9 cellular contexts compared by ENCODE assay signal in genomic region chr5:148401604-148402003, GRCh38. TPM values are rescaled to one million over a fixed set of nuclear protein-coding genes. Genes with fewer than 3 reads are reported as not detected.
DNase-seq lines count a peak whose midpoint lies in the region; ATAC-seq and TF ChIP-seq lines count a peak whose summit lies in the region.
"Had no signal": no experiment of that assay in that cellular context is flagged by ENCODE, and none has a peak within 500 bp of the region (broad histone marks: within the 10 kb centered on the region; RNA-seq: fewer than 3 reads in every experiment).

No MANE protein-coding gene starts in this region.

- H3K4me3 ChIP-seq in esophagus squamous epithelium (no peak overlapping the region), smooth muscle cell (no peak overlapping the region)

- H3K4me1 ChIP-seq in esophagus squamous epithelium (peaks cover 0 to 34% (median 10%) of the 10 kb centered on the region in 3 donors), smooth muscle cell (ENCODE audit: low read depth) (peaks cover 13% of the 10 kb centered on the region)

- CTCF ChIA-PET in MCF 10A (lab: Yijun Ruan, JAX): interaction anchor here (0.8 to 2.2 kb wide), 8 partner anchors 10 to 515 kb away, joined by 3 to 11 read pairs (median 4); no protein-coding TSS in a partner anchor

- peak overlapping the region; percentile 64 for H3K4me2 ChIP-seq in smooth muscle cell

- WGBS in esophagus squamous epithelium, 2 donors: 7 to 26% methylated on average over 2 of the region's 2 CpGs
- WGBS in smooth muscle cell (ENCODE audit: low lambda C conversion rate): 33% methylated on average over 2 of the region's 2 CpGs

- no TSS peak for BruUV-seq in MCF 10A (replicated peaks; lab: Mats Ljungman, UMichigan)

- no peak overlapping the region for H2AFZ ChIP-seq in smooth muscle cell (ENCODE audit: low read depth)

- peaks cover 33% of the 10 kb centered on the region for H4K20me1 ChIP-seq in smooth muscle cell (ENCODE audit: low read depth)

- peak overlapping the region in 3 of 4 donors; percentile 43 to 63 (median 62) for H3K27ac ChIP-seq in esophagus squamous epithelium
- H3K27ac ChIP-seq in smooth muscle cell (ENCODE audit: low read depth): peak overlapping the region; percentile 53

- ATAC-seq in HG03520 (IDR thresholded peaks at IDR 0.05; ENCODE audit: unreplicated experiment) (no peak), HG02973 (IDR thresholded peaks at IDR 0.05; ENCODE audit: unreplicated experiment) (no peak)

- H3K9me3 ChIP-seq in esophagus squamous epithelium (no peaks in the 10 kb centered on the region), smooth muscle cell (replicated peaks; ENCODE audit: low read depth) (no peaks in the 10 kb centered on the region)

- peak overlapping the region; percentile 73 for H3K27ac Mint-ChIP-seq in T-helper 2 cell treated with Interferon-gamma antibody and Interleukin-4, amounts not matched to agents 5 μg/mL and 100 μg/mL, for 36 hours
- H3K27ac Mint-ChIP-seq in MCF 10A (ENCODE audit: low read depth, unreplicated experiment): no peak overlapping the region

- intact Hi-C loops in esophagus squamous epithelium (cut with DNase I) (no loop called here), MCF 10A (cut with micrococcal nuclease) (no loop called here)

- no peak for DNase-seq in T-helper 2 cell treated with Interferon-gamma antibody and Interleukin-4, amounts not matched to agents 5 μg/mL and 100 μg/mL, for 36 hours (ENCODE audit: low spot score)
- DNase-seq in T-helper 2 cell (no peak), MV-4-11 (lab: John Stamatoyannopoulos, UW) (peak; percentile 48), esophagus squamous epithelium (lab: John Stamatoyannopoulos, UW) (no peak), smooth muscle cell (lab: John Stamatoyannopoulos, UW; ENCODE audit: unreplicated experiment) (no peak), MCF 10A (ENCODE audit: unreplicated experiment) (no peak)
- DNase-seq: activated gamma-delta T cell treated with Interleukin-2 at 50 U/mL for 16 hours had no signal

- POLR2A ChIA-PET in MCF 10A (lab: Yijun Ruan, JAX): interaction anchor here (0.6 to 1.6 kb wide), 5 partner anchors 9 to 21 kb away, joined by 3 to 4 read pairs (median 3); partner anchors contain the start of gene FBXO38

- H3K27me3 Mint-ChIP-seq in T-helper 2 cell treated with Interferon-gamma antibody and Interleukin-4, amounts not matched to agents 5 μg/mL and 100 μg/mL, for 36 hours (ENCODE audit: low read depth): no peaks in the 10 kb centered on the region
- H3K27me3 Mint-ChIP-seq in MCF 10A (ENCODE audit: insufficient read depth, unreplicated experiment): no peaks in the 10 kb centered on the region

- TF ChIP-seq CTCF in esophagus squamous epithelium (IDR thresholded peaks at IDR 0.05) (no peak), smooth muscle cell (IDR thresholded peaks at IDR 0.05; ENCODE audit: borderline replicate concordance, insufficient read depth, poor library complexity, severe bottlenecking) (no peak), MCF 10A (IDR thresholded peaks at IDR 0.05; ENCODE audit: unreplicated experiment) (no peak)

- no peak for TF ChIP-seq POLR2A in esophagus squamous epithelium (IDR thresholded peaks at IDR 0.05)

- H3K36me3 ChIP-seq in esophagus squamous epithelium (peaks cover 0 to 77% (median 14%) of the 10 kb centered on the region in 3 donors), smooth muscle cell (ENCODE audit: low read depth) (peaks cover 16% of the 10 kb centered on the region)

- H3K36me3 Mint-ChIP-seq in T-helper 2 cell treated with Interferon-gamma antibody and Interleukin-4, amounts not matched to agents 5 μg/mL and 100 μg/mL, for 36 hours (ENCODE audit: low read depth): peaks cover 77% of the 10 kb centered on the region
- peaks cover 92% of the 10 kb centered on the region for H3K36me3 Mint-ChIP-seq in MCF 10A (ENCODE audit: insufficient read depth, unreplicated experiment)

- H3K4me1 Mint-ChIP-seq in T-helper 2 cell treated with Interferon-gamma antibody and Interleukin-4, amounts not matched to agents 5 μg/mL and 100 μg/mL, for 36 hours (ENCODE audit: low read depth): peaks cover 26% of the 10 kb centered on the region
- H3K4me1 Mint-ChIP-seq in MCF 10A (ENCODE audit: insufficient read depth, unreplicated experiment): peaks cover 22% of the 10 kb centered on the region

- H3F3A ChIP-seq in smooth muscle cell (ENCODE audit: low read depth): no peaks in the 10 kb centered on the region

- no peaks in the 10 kb centered on the region for H3K79me2 ChIP-seq in smooth muscle cell (ENCODE audit: low read depth)

- H3K9me3 Mint-ChIP-seq in T-helper 2 cell treated with Interferon-gamma antibody and Interleukin-4, amounts not matched to agents 5 μg/mL and 100 μg/mL, for 36 hours: no peaks in the 10 kb centered on the region
- H3K9me3 Mint-ChIP-seq in MCF 10A (ENCODE audit: unreplicated experiment): no peaks in the 10 kb centered on the region

- no peak overlapping the region for H3K9ac ChIP-seq in smooth muscle cell (ENCODE audit: low read depth)

- H3K27me3 ChIP-seq in esophagus squamous epithelium: no peaks in the 10 kb centered on the region
- H3K27me3 ChIP-seq in smooth muscle cell (ENCODE audit: low read depth): no peaks in the 10 kb centered on the region

- no peak overlapping the region for H3K4me3 Mint-ChIP-seq in T-helper 2 cell treated with Interferon-gamma antibody and Interleukin-4, amounts not matched to agents 5 μg/mL and 100 μg/mL, for 36 hours
- H3K4me3 Mint-ChIP-seq in MCF 10A (ENCODE audit: unreplicated experiment): no peak overlapping the region

RNA-seq across cellular contexts. Expression of gene FBXO38, which starts 17.8 kb away (rescaled TPM):
- total RNA-seq in esophagus squamous epithelium: 10 to 100 TPM; 15.0 to 42.0 (median 32.1) TPM
- total RNA-seq in smooth muscle cell: 44.5 and 61.4 TPM in 2 replicates
- 23.7 and 24.4 TPM in 2 replicates for polyA plus RNA-seq in smooth muscle cell
- total RNA-seq in MCF 10A (2022): 54.4 and 76.1 TPM in 2 replicates
